In genomic region chr17:32794533-32795246, GRCh38 we compare ENCODE assay signal across 2 cellular contexts.
TF ChIP-seq lines count a peak whose summit lies in the region.

No MANE protein-coding gene starts in this region.

TF ChIP-seq in SK-N-SH treated with all-trans-retinoic acid at 6 μM for 48 hours, 23 proteins besides CTCF, POLR2A, EP300 and RAD21 (continued from another document):
- TF ChIP-seq PATZ1 (CRISPR knock-in tag; IDR thresholded peaks at IDR 0.05; ENCODE audit: borderline replicate concordance) (no peak), GLIS3 (CRISPR knock-in tag; IDR thresholded peaks at IDR 0.05) (no peak)

TF ChIP-seq in SK-N-SH, 30 proteins besides CTCF, POLR2A, EP300 and RAD21 (continued from another document):
- TF ChIP-seq REST (IDR thresholded peaks at IDR 0.05; ENCODE audit: low read depth, low read length) = no peak
- TF ChIP-seq TAF1 (IDR thresholded peaks at IDR 0.05; ENCODE audit: borderline replicate concordance, low read depth, low read length) = no peak
TF ChIP-seq in SK-N-SH: peak in this region for 0.
